In the genomic region with DNA sequence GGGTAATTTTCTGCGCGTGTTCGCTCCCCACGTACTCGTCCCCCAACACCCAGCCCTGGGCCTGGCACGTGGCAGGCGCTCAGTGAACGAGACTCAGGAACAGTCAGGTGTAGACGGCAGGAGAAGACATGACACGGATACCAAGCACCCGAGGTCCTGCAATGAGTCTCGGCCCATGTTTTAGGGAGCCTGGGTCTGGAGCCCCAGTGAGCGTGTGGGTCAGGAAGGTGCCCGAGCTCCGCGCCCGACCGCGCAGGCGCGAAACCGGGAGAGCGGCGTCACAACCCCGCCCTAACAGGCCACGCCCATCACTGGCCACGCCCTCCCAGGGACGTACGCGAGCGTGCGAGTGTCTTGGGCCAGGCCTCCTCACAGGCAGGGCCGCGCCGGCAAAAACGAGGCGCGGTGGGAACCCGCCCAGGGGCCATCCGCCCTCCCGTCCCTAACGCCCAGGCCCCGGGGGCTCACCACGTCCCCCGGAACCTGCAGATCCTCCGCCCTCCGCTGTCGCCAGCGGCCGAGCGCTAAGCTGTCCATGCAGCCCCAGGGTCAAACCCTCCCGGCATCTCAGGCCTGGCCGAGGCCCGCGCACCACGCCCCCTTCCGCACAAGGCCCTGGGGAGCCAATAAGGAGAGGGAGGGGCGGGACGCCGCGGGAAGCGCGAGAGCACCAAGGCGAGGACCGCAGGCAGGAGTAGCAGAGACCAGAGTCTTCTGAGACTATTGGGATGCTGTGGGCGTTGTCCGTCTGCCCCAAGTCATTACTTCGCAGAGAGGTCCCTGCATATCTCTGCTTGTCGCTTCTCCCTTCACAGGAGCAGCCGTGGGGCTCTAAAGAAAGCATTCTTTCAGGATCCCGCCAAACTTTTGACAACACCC, we compare ENCODE assay signal across 1 cellular context.
A peak's percentile ranks its signal among the peaks of the same experiment; 100 is the strongest.
TF ChIP-seq lines count a peak whose summit lies in the region.

A gene (minus strand): TSS at position 595 of the 879 bp plus-strand sequence. CDS start 58 bp downstream, at position 537.

TF ChIP-seq in H1, 55 proteins besides CTCF, POLR2A, EP300 and RAD21:
- peak; percentile 56; the same call in 1 of the 2 replicates for TF ChIP-seq YY1 (IDR thresholded peaks at IDR 0.05; ENCODE audit: low read depth, low read length)
- no peak for TF ChIP-seq FOSL1 (IDR thresholded peaks at IDR 0.05; ENCODE audit: insufficient read depth, low read depth, low read length)
- no peak for TF ChIP-seq BACH1 (IDR thresholded peaks at IDR 0.05; ENCODE audit: low read length)
- TF ChIP-seq POU5F1 (IDR thresholded peaks at IDR 0.05; ENCODE audit: low read depth, low read length): no peak
- no peak for TF ChIP-seq EGR1 (IDR thresholded peaks at IDR 0.05; ENCODE audit: borderline replicate concordance, low read depth, low read length)
- TF ChIP-seq SP4 (IDR thresholded peaks at IDR 0.05; ENCODE audit: low read length): peak; percentile 63; the same call in 1 of the 2 replicates
- peak; percentile 74 for TF ChIP-seq ASH2L (IDR thresholded peaks at IDR 0.05; ENCODE audit: low read length)
- no peak for TF ChIP-seq CEBPB (IDR thresholded peaks at IDR 0.05; ENCODE audit: low read depth, low read length)
- peak; percentile 80; the same call in 1 of the 2 replicates for TF ChIP-seq POLR2AphosphoS5 (IDR thresholded peaks at IDR 0.05; ENCODE audit: low read depth, low read length)
- peak; percentile 41; the same call in 1 of the 2 replicates for TF ChIP-seq TBP (IDR thresholded peaks at IDR 0.05; ENCODE audit: low read depth, low read length)
- peak; percentile 99 for TF ChIP-seq PHF8 (conservative IDR thresholded peaks at IDR 0.05; ENCODE audit: low read depth, low read length)
- no peak for TF ChIP-seq CHD1 (IDR thresholded peaks at IDR 0.05; ENCODE audit: low read depth, low read length)
- TF ChIP-seq CREB1 (IDR thresholded peaks at IDR 0.05): peak; percentile 69
- peak; percentile 60 for TF ChIP-seq TAF1 (IDR thresholded peaks at IDR 0.05; ENCODE audit: low read depth, low read length)
- TF ChIP-seq SIN3A (conservative IDR thresholded peaks at IDR 0.05 in 1 of 2, IDR thresholded peaks at IDR 0.05 in 1 of 2; ENCODE audit: low read depth in 1 of 2, low read length in 2 of 2): peak in 1 of 2 experiments; percentile 94; a peak in 2 of 4 replicates
- peak; percentile 65 for TF ChIP-seq SRF (IDR thresholded peaks at IDR 0.05; ENCODE audit: low read depth, low read length)
- TF ChIP-seq TAF7 (optimal IDR thresholded peaks at IDR 0.05; ENCODE audit: borderline replicate concordance, low read depth, low read length): peak; percentile 29
- TF ChIP-seq SP1 (IDR thresholded peaks at IDR 0.05; ENCODE audit: low read depth, low read length): no peak
- TF ChIP-seq KDM4A (IDR thresholded peaks at IDR 0.05; ENCODE audit: low read depth, low read length, severe bottlenecking): peak; percentile 94
- no peak for TF ChIP-seq RNF2 (IDR thresholded peaks at IDR 0.05; ENCODE audit: borderline replicate concordance, low read depth, low read length, missing control alignments, poor library complexity, severe bottlenecking)
- 0 out of 4 replicates have a peak, but pooled peaks of 1 of the 2 experiments have one; percentile 17 for TF ChIP-seq HDAC2 (IDR thresholded peaks at IDR 0.05; ENCODE audit: borderline replicate concordance in 1 of 2, low read depth in 2 of 2, low read length in 2 of 2)
- no peak for TF ChIP-seq HDAC6 (IDR thresholded peaks at IDR 0.05; ENCODE audit: low read depth, low read length)
- TF ChIP-seq, protein P1, sequence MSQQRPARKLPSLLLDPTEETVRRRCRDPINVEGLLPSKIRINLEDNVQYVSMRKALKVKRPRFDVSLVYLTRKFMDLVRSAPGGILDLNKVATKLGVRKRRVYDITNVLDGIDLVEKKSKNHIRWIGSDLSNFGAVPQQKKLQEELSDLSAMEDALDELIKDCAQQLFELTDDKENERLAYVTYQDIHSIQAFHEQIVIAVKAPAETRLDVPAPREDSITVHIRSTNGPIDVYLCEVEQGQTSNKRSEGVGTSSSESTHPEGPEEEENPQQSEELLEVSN (IDR thresholded peaks at IDR 0.05): peak; percentile 72; the same call in 1 of the 2 replicates
- TF ChIP-seq RBBP5 (IDR thresholded peaks at IDR 0.05; ENCODE audit: borderline replicate concordance, low read depth, low read length): peak; percentile 78; the same call in 1 of the 2 replicates
- no peak for TF ChIP-seq RFX5 (IDR thresholded peaks at IDR 0.05; ENCODE audit: borderline replicate concordance, low read depth, low read length)
- TF ChIP-seq, protein P2, sequence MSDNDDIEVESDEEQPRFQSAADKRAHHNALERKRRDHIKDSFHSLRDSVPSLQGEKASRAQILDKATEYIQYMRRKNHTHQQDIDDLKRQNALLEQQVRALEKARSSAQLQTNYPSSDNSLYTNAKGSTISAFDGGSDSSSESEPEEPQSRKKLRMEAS (IDR thresholded peaks at IDR 0.05): peak; percentile 78
- no peak for TF ChIP-seq KDM5A (IDR thresholded peaks at IDR 0.05; ENCODE audit: low read length)
- no peak for TF ChIP-seq GTF2F1 (IDR thresholded peaks at IDR 0.05; ENCODE audit: borderline replicate concordance, low read depth, low read length)
- no peak for TF ChIP-seq SIRT6 (IDR thresholded peaks at IDR 0.05; ENCODE audit: low read length)
- peak; percentile 72 for TF ChIP-seq SAP30 (IDR thresholded peaks at IDR 0.05; ENCODE audit: insufficient read depth, insufficient replicate concordance, low read length)
TF ChIP-seq in H1: peak in this region for 17.
